5 cellular contexts compared by ENCODE assay signal in genomic region chr15:91283155-91283554, GRCh38.
"Had no signal": no experiment of that assay in that cellular context is flagged by ENCODE, and none has a peak within 500 bp of the region (broad histone marks: within the 10 kb centered on the region; RNA-seq: fewer than 3 reads in every experiment).

No MANE protein-coding gene starts in this region.

- H3K4me2 ChIP-seq: GM23338 had no signal

- H3K9me3 Mint-ChIP-seq: GM23338, H9, IgD-negative memory B cell had no signal

- H3K27ac Mint-ChIP-seq: GM23338, H9, IgD-negative memory B cell had no signal

- H3K36me3 Mint-ChIP-seq: IgD-negative memory B cell had no signal

- H3K4me3 ChIP-seq: GM23338 had no signal

- H2AFZ ChIP-seq: GM23338 had no signal

- H3K4me1 Mint-ChIP-seq: GM23338, H9, IgD-negative memory B cell had no signal

- H3K4me3 Mint-ChIP-seq: GM23338, H9, IgD-negative memory B cell had no signal

- DNase-seq: H9, HCEC 1CT had no signal

- H3K27ac ChIP-seq: HL-60 had no signal
